In the genomic region with DNA sequence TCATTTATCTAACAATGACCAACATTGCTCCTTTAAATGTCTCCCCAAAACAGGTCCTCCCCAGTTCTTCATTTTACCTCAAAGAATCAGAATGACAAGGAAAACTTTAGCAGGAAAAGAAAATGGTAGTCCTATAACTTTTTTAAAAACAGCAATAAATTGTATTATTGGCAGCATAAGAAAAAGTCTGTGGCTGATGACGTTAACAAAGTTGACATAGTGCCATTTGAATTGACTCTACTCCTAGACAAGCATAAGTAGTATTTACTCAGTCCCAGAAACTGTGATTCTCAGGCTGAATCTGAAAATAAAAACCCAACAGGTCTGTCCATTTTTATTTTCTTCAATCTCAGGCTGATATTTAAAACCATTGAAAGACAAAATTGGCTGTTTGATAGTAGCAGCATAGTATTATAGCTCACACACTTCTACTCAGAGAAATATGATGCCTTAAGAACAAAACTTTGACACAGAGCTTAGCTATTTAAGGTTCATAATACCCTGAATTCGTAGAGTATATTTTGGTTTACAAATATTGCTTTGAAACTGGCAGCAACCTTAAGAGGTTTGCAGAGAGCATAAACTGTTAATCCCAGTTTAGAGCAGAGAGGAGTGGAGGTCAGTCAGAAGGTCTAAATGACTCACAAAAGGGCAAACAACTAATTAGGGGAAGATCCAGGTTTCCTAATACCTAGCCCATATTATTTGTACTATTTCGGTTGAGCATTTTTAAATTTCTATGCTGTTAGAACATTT, we compare ENCODE assay signal across 3 cellular contexts.
TF ChIP-seq lines count a peak whose summit lies in the region.

No MANE protein-coding gene starts in this region.

TF ChIP-seq in A549, 52 proteins besides CTCF, POLR2A, EP300 and RAD21:
- TF ChIP-seq FOSL2 (IDR thresholded peaks at IDR 0.05), result no peak
- peak; percentile 55 for TF ChIP-seq FOSL2 (CRISPR knock-in tag; IDR thresholded peaks at IDR 0.05)
- TF ChIP-seq CHD2 (IDR thresholded peaks at IDR 0.05; ENCODE audit: low read length, partially characterized antibody), result no peak
- peak; percentile 19 to 21; a peak in 1 of 4 replicates for TF ChIP-seq CEBPB (IDR thresholded peaks at IDR 0.05)

TF ChIP-seq in GM12878, 131 proteins besides CTCF, POLR2A, EP300 and RAD21 (continues in another document):
- TF ChIP-seq FOXM1 (IDR thresholded peaks at IDR 0.05; ENCODE audit: low read depth, low read length) (no peak), BMI1 (IDR thresholded peaks at IDR 0.05; ENCODE audit: borderline replicate concordance) (no peak), HDAC6 (IDR thresholded peaks at IDR 0.05; ENCODE audit: unreplicated experiment) (no peak), YBX1 (IDR thresholded peaks at IDR 0.05) (no peak), SUZ12 (IDR thresholded peaks at IDR 0.05; ENCODE audit: unreplicated experiment) (no peak), ZNF24 (IDR thresholded peaks at IDR 0.05) (no peak), ESRRA (IDR thresholded peaks at IDR 0.05; ENCODE audit: low read length) (no peak), SIX5 (IDR thresholded peaks at IDR 0.05; ENCODE audit: low read depth, low read length, severe bottlenecking) (no peak), SUPT20H (IDR thresholded peaks at IDR 0.05; ENCODE audit: borderline replicate concordance, control insufficient read depth, low read depth, low read length) (no peak), RCOR1 (conservative IDR thresholded peaks at IDR 0.05; ENCODE audit: low read depth, low read length) (no peak), ZNF207 (IDR thresholded peaks at IDR 0.05; ENCODE audit: borderline replicate concordance) (no peak), DPF2 (IDR thresholded peaks at IDR 0.05) (no peak)
- TF ChIP-seq, protein P1, sequence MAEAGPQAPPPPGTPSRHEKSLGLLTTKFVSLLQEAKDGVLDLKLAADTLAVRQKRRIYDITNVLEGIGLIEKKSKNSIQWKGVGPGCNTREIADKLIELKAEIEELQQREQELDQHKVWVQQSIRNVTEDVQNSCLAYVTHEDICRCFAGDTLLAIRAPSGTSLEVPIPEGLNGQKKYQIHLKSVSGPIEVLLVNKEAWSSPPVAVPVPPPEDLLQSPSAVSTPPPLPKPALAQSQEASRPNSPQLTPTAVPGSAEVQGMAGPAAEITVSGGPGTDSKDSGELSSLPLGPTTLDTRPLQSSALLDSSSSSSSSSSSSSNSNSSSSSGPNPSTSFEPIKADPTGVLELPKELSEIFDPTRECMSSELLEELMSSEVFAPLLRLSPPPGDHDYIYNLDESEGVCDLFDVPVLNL (IDR thresholded peaks at IDR 0.05; ENCODE audit: low read depth, low read length), result no peak
- TF ChIP-seq, protein P2, sequence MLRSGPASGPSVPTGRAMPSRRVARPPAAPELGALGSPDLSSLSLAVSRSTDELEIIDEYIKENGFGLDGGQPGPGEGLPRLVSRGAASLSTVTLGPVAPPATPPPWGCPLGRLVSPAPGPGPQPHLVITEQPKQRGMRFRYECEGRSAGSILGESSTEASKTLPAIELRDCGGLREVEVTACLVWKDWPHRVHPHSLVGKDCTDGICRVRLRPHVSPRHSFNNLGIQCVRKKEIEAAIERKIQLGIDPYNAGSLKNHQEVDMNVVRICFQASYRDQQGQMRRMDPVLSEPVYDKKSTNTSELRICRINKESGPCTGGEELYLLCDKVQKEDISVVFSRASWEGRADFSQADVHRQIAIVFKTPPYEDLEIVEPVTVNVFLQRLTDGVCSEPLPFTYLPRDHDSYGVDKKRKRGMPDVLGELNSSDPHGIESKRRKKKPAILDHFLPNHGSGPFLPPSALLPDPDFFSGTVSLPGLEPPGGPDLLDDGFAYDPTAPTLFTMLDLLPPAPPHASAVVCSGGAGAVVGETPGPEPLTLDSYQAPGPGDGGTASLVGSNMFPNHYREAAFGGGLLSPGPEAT (IDR thresholded peaks at IDR 0.05; ENCODE audit: low read depth), result no peak
- TF ChIP-seq, protein P3, sequence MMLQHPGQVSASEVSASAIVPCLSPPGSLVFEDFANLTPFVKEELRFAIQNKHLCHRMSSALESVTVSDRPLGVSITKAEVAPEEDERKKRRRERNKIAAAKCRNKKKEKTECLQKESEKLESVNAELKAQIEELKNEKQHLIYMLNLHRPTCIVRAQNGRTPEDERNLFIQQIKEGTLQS (IDR thresholded peaks at IDR 0.05; ENCODE audit: borderline replicate concordance, extremely low read depth, low read depth, low read length), result no peak
- TF ChIP-seq, protein P4, sequence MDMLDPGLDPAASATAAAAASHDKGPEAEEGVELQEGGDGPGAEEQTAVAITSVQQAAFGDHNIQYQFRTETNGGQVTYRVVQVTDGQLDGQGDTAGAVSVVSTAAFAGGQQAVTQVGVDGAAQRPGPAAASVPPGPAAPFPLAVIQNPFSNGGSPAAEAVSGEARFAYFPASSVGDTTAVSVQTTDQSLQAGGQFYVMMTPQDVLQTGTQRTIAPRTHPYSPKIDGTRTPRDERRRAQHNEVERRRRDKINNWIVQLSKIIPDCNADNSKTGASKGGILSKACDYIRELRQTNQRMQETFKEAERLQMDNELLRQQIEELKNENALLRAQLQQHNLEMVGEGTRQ (IDR thresholded peaks at IDR 0.05; ENCODE audit: borderline replicate concordance, low read depth, low read length), result no peak
- TF ChIP-seq, protein P5, sequence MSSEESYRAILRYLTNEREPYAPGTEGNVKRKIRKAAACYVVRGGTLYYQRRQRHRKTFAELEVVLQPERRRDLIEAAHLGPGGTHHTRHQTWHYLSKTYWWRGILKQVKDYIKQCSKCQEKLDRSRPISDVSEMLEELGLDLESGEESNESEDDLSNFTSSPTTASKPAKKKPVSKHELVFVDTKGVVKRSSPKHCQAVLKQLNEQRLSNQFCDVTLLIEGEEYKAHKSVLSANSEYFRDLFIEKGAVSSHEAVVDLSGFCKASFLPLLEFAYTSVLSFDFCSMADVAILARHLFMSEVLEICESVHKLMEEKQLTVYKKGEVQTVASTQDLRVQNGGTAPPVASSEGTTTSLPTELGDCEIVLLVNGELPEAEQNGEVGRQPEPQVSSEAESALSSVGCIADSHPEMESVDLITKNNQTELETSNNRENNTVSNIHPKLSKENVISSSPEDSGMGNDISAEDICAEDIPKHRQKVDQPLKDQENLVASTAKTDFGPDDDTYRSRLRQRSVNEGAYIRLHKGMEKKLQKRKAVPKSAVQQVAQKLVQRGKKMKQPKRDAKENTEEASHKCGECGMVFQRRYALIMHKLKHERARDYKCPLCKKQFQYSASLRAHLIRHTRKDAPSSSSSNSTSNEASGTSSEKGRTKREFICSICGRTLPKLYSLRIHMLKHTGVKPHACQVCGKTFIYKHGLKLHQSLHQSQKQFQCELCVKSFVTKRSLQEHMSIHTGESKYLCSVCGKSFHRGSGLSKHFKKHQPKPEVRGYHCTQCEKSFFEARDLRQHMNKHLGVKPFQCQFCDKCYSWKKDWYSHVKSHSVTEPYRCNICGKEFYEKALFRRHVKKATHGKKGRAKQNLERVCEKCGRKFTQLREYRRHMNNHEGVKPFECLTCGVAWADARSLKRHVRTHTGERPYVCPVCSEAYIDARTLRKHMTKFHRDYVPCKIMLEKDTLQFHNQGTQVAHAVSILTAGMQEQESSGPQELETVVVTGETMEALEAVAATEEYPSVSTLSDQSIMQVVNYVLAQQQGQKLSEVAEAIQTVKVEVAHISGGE (CRISPR knock-in tag; IDR thresholded peaks at IDR 0.05), result no peak

TF ChIP-seq in HepG2, 621 proteins besides CTCF, POLR2A, EP300 and RAD21 (continues in another document):
- TF ChIP-seq, protein P6, sequence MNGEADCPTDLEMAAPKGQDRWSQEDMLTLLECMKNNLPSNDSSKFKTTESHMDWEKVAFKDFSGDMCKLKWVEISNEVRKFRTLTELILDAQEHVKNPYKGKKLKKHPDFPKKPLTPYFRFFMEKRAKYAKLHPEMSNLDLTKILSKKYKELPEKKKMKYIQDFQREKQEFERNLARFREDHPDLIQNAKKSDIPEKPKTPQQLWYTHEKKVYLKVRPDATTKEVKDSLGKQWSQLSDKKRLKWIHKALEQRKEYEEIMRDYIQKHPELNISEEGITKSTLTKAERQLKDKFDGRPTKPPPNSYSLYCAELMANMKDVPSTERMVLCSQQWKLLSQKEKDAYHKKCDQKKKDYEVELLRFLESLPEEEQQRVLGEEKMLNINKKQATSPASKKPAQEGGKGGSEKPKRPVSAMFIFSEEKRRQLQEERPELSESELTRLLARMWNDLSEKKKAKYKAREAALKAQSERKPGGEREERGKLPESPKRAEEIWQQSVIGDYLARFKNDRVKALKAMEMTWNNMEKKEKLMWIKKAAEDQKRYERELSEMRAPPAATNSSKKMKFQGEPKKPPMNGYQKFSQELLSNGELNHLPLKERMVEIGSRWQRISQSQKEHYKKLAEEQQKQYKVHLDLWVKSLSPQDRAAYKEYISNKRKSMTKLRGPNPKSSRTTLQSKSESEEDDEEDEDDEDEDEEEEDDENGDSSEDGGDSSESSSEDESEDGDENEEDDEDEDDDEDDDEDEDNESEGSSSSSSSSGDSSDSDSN (CRISPR knock-in tag; IDR thresholded peaks at IDR 0.05), result no peak
- no peak for TF ChIP-seq HIVEP1 (CRISPR knock-in tag; IDR thresholded peaks at IDR 0.05)
- peak; percentile 35; the same call in 1 of the 2 replicates for TF ChIP-seq ISL2 (CRISPR knock-in tag; IDR thresholded peaks at IDR 0.05)
- no peak for TF ChIP-seq SOX6 (IDR thresholded peaks at IDR 0.05)
- TF ChIP-seq SOX6 (CRISPR knock-in tag; IDR thresholded peaks at IDR 0.05), result 0 out of 2 replicates have a peak, but pooled peaks have one; percentile 3
- TF ChIP-seq CREM (IDR thresholded peaks at IDR 0.05), result peak; percentile 52
- TF ChIP-seq CREM (CRISPR knock-in tag; IDR thresholded peaks at IDR 0.05), result no peak
- TF ChIP-seq JUND (CRISPR knock-in tag; IDR thresholded peaks at IDR 0.05), result peak; percentile 33; the same call in 1 of the 2 replicates
- TF ChIP-seq, protein P7, sequence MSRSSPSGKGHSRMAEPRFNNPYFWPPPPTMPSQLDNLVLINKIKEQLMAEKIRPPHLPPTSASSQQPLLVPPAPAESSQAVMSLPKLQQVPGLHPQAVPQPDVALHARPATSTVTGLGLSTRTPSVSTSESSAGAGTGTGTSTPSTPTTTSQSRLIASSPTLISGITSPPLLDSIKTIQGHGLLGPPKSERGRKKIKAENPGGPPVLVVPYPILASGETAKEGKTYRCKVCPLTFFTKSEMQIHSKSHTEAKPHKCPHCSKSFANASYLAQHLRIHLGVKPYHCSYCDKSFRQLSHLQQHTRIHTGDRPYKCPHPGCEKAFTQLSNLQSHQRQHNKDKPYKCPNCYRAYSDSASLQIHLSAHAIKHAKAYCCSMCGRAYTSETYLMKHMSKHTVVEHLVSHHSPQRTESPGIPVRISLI (CRISPR knock-in tag; IDR thresholded peaks at IDR 0.05; ENCODE audit: borderline replicate concordance), result no peak
- peak; percentile 76 for TF ChIP-seq NR2F6 (IDR thresholded peaks at IDR 0.05)
- peak; percentile 67; the same call in 1 of the 2 replicates for TF ChIP-seq NR2F6 (CRISPR knock-in tag; IDR thresholded peaks at IDR 0.05)
- TF ChIP-seq, protein P8, sequence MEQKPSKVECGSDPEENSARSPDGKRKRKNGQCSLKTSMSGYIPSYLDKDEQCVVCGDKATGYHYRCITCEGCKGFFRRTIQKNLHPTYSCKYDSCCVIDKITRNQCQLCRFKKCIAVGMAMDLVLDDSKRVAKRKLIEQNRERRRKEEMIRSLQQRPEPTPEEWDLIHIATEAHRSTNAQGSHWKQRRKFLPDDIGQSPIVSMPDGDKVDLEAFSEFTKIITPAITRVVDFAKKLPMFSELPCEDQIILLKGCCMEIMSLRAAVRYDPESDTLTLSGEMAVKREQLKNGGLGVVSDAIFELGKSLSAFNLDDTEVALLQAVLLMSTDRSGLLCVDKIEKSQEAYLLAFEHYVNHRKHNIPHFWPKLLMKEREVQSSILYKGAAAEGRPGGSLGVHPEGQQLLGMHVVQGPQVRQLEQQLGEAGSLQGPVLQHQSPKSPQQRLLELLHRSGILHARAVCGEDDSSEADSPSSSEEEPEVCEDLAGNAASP (CRISPR knock-in tag; IDR thresholded peaks at IDR 0.05; ENCODE audit: borderline replicate concordance), result no peak
- peak; percentile 38; the same call in 1 of the 2 replicates for TF ChIP-seq FOXA3 (CRISPR knock-in tag; IDR thresholded peaks at IDR 0.05)
- no peak for TF ChIP-seq ZNF510 (CRISPR knock-in tag; IDR thresholded peaks at IDR 0.05; ENCODE audit: low read depth)
- TF ChIP-seq ZNF292 (CRISPR knock-in tag; IDR thresholded peaks at IDR 0.05; ENCODE audit: borderline replicate concordance, low read depth), result no peak
- peak; percentile 48 for TF ChIP-seq RARA (CRISPR knock-in tag; IDR thresholded peaks at IDR 0.05)
- TF ChIP-seq KLF16 (CRISPR knock-in tag; IDR thresholded peaks at IDR 0.05), result peak in 1 of 2 experiments; percentile 41; a peak in 1 of 4 replicates
- peak; percentile 61; the same call in 1 of the 2 replicates for TF ChIP-seq NR2F2 (IDR thresholded peaks at IDR 0.05; ENCODE audit: borderline replicate concordance, low read depth)
- TF ChIP-seq ZNF605 (CRISPR knock-in tag; IDR thresholded peaks at IDR 0.05), result no peak
- no peak for TF ChIP-seq SOX13 (IDR thresholded peaks at IDR 0.05)
- TF ChIP-seq SOX13 (CRISPR knock-in tag; conservative IDR thresholded peaks at IDR 0.05 in 1 of 2, IDR thresholded peaks at IDR 0.05 in 1 of 2), result peak in 1 of 2 experiments; percentile 13; a peak in 1 of 4 replicates
- no peak for TF ChIP-seq ATF7 (IDR thresholded peaks at IDR 0.05)
- no peak for TF ChIP-seq ATF7 (CRISPR knock-in tag; IDR thresholded peaks at IDR 0.05)
- TF ChIP-seq ATF1 (CRISPR knock-in tag; IDR thresholded peaks at IDR 0.05), result 0 out of 2 replicates have a peak, but pooled peaks have one; percentile 18
- TF ChIP-seq PTBP1 (IDR thresholded peaks at IDR 0.05; ENCODE audit: low read depth, low read length, poor library complexity, severe bottlenecking), result no peak
- no peak for TF ChIP-seq MLLT10 (CRISPR knock-in tag; IDR thresholded peaks at IDR 0.05)
- TF ChIP-seq, protein P9, sequence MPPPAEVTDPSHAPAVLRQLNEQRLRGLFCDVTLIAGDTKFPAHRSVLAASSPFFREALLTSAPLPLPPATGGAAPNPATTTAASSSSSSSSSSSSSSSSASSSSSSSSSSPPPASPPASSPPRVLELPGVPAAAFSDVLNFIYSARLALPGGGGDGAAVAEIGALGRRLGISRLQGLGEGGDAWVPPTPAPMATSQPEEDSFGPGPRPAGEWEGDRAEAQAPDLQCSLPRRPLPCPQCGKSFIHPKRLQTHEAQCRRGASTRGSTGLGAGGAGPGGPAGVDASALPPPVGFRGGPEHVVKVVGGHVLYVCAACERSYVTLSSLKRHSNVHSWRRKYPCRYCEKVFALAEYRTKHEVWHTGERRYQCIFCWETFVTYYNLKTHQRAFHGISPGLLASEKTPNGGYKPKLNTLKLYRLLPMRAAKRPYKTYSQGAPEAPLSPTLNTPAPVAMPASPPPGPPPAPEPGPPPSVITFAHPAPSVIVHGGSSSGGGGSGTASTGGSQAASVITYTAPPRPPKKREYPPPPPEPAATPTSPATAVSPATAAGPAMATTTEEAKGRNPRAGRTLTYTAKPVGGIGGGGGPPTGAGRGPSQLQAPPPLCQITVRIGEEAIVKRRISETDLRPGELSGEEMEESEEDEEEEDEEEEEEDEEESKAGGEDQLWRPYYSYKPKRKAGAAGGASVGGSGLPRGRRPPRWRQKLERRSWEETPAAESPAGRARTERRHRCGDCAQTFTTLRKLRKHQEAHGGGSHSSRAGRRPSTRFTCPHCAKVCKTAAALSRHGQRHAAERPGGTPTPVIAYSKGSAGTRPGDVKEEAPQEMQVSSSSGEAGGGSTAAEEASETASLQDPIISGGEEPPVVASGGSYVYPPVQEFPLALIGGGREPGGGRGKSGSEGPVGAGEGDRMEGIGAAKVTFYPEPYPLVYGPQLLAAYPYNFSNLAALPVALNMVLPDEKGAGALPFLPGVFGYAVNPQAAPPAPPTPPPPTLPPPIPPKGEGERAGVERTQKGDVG (CRISPR knock-in tag; IDR thresholded peaks at IDR 0.05; ENCODE audit: borderline replicate concordance), result no peak
- no peak for TF ChIP-seq ZNF253 (CRISPR knock-in tag; IDR thresholded peaks at IDR 0.05; ENCODE audit: borderline replicate concordance)
- TF ChIP-seq POGZ (CRISPR knock-in tag; IDR thresholded peaks at IDR 0.05), result peak; percentile 44; the same call in 1 of the 2 replicates
- TF ChIP-seq HMG20B (CRISPR knock-in tag; conservative IDR thresholded peaks at IDR 0.05), result no peak
- TF ChIP-seq ZZZ3 (CRISPR knock-in tag; IDR thresholded peaks at IDR 0.05; ENCODE audit: borderline replicate concordance), result no peak
- TF ChIP-seq ZMYM4 (CRISPR knock-in tag; IDR thresholded peaks at IDR 0.05), result no peak
- no peak for TF ChIP-seq EEA1 (CRISPR knock-in tag; IDR thresholded peaks at IDR 0.05; ENCODE audit: borderline replicate concordance)
- TF ChIP-seq ZFP36L2 (CRISPR knock-in tag; IDR thresholded peaks at IDR 0.05), result no peak
